16 cellular contexts compared by ENCODE assay signal in genomic region chr12:55912908-55913307, GRCh38.
"Had no signal": no experiment of that assay in that cellular context is flagged by ENCODE, and none has a peak within 500 bp of the region (broad histone marks: within the 10 kb centered on the region; RNA-seq: fewer than 3 reads in every experiment).

No MANE protein-coding gene starts in this region.

- H3K27me3 ChIP-seq: foreskin keratinocyte, neutrophil, uterus had no signal

- H3K27me3 Mint-ChIP-seq: brain had no signal

- H3K27ac ChIP-seq: foreskin keratinocyte, lower lobe of right lung, neutrophil, parathyroid adenoma, SK-N-MC, uterus had no signal

- ATAC-seq: foreskin keratinocyte had no signal

- H3K36me3 ChIP-seq: neutrophil, uterus had no signal

- H3K27ac Mint-ChIP-seq: brain had no signal

- H3K4me3 Mint-ChIP-seq: brain had no signal

- H3K4me1 ChIP-seq: parathyroid adenoma, uterus had no signal

- H3K9me3 Mint-ChIP-seq: brain had no signal

- H3K9me3 ChIP-seq: lower lobe of right lung, neutrophil, uterus had no signal

- DNase-seq: activated CD4-positive, alpha-beta T cell treated with anti-CD3 and anti-CD28 coated beads for 1 hour; activated CD4-positive, alpha-beta T cell treated with anti-CD3 and anti-CD28 coated beads, Interleukin-2, amount 50 U/mL, for 4 hours; activated effector memory CD4-positive, alpha-beta T cell treated with Interleukin-2 at 50 U/mL for 16 hours; activated naive CD4-positive, alpha-beta T cell treated with anti-CD3 and anti-CD28 coated beads, Interleukin-2, amount 50 U/mL, for 16 hours; effector CD8-positive, alpha-beta T cell; foreskin keratinocyte; kidney glomerular epithelial cell; lower lobe of right lung; midbrain; stimulated activated CD4-positive, alpha-beta T cell treated with anti-CD3 and anti-CD28 coated beads, Interleukin-1b, Interleukin-23, amount 100 ng/mL, for 48 hours; T1000; uterus had no signal

- H3K4me3 ChIP-seq: lower lobe of right lung, SK-N-MC, uterus had no signal
